14 cellular contexts compared by ENCODE assay signal in genomic region chr19:7618366-7618765, GRCh38. TPM values are rescaled to one million over a fixed set of nuclear protein-coding genes. Genes with fewer than 3 reads are reported as not detected.
DNase-seq lines count a peak whose midpoint lies in the region; ATAC-seq, FAIRE-seq and TF ChIP-seq lines count a peak whose summit lies in the region.
"Had no signal": no experiment of that assay in that cellular context is flagged by ENCODE, and none has a peak within 500 bp of the region (broad histone marks: within the 10 kb centered on the region; RNA-seq: fewer than 3 reads in every experiment).

No MANE protein-coding gene starts in this region.

- H3K9me3 Mint-ChIP-seq in MCF 10A (ENCODE audit: unreplicated experiment), result no peaks in the 10 kb centered on the region

- FAIRE-seq in K562 (lab: Jason Lieb, UNC), result no peak

- H3K4me1 ChIP-seq in mammary epithelial cell (ENCODE audit: insufficient read depth, low read length) (no peaks in the 10 kb centered on the region), K562 (replicated peaks in 1 of 2; ENCODE audit: control insufficient read depth in 2 of 2, insufficient read depth in 2 of 2, low read length in 2 of 2) (peaks cover 2 to 59% of the 10 kb centered on the region in 2 experiments; a peak in 4 of 5 replicates), lower lobe of right lung (peaks cover 25% of the 10 kb centered on the region), upper lobe of left lung (peaks cover 10 to 39% (median 32%) of the 10 kb centered on the region in 4 donors), uterus (no peaks in the 10 kb centered on the region)

- peak in 1 of 2 experiments; percentile 25; a peak in 2 of 4 replicates for TF ChIP-seq RAD21 in K562 (CRISPR knock-in tag; conservative IDR thresholded peaks at IDR 0.05 in 1 of 2, IDR thresholded peaks at IDR 0.05 in 1 of 2)

- WGBS in mammary epithelial cell (ENCODE audit: low coverage, missing lambda C conversion rate), result 41% methylated on average over 3 of the region's 4 CpGs
- 31% methylated on average over 4 of the region's 4 CpGs for WGBS in K562 (ENCODE audit: insufficient coverage, low coverage, missing lambda C conversion rate)
- 62 to 73% methylated on average over 4 of the region's 4 CpGs for WGBS in upper lobe of left lung, 2 donors

- H3K27ac ChIP-seq in mammary epithelial cell (ENCODE audit: insufficient read depth, low read depth, low read length) (no peak overlapping the region), K562 (ENCODE audit: extremely low read depth, low read depth, low read length) (no peak overlapping the region), lower lobe of right lung (peak overlapping the region; percentile 85), upper lobe of left lung (peak overlapping the region; percentile 80 to 94 (median 86)), uterus (no peak overlapping the region)

- no peak for TF ChIP-seq POLR2A in K562 (conservative IDR thresholded peaks at IDR 0.05)
- TF ChIP-seq POLR2A in upper lobe of left lung (IDR thresholded peaks at IDR 0.05), result no peak
- TF ChIP-seq POLR2A in uterus (IDR thresholded peaks at IDR 0.05), result no peak

- dilution Hi-C loops in mammary epithelial cell (cut with HindIII; ENCODE audit: low sequenced_read_pairs), result loop anchor here (5.0 kb wide), 1 partner anchor 79 kb away; no protein-coding TSS in a partner anchor

- H4K20me1 ChIP-seq in mammary epithelial cell (ENCODE audit: insufficient read depth, low read length) (no peaks in the 10 kb centered on the region), K562 (replicated peaks; ENCODE audit: control insufficient read depth, insufficient read depth, low read length) (0 out of 2 replicates have a peak, but pooled peaks cover 3% of the 10 kb centered on the region)

- H3K4me3 Mint-ChIP-seq in MCF 10A (ENCODE audit: unreplicated experiment), result no peak overlapping the region
- H3K4me3 Mint-ChIP-seq: activated CD8-positive, alpha-beta T cell treated with anti-CD3 and anti-CD28 coated beads, Interleukin-2, amount 10 ng/mL, durations not matched to agents 7 days and 5 days had no signal

- BruUV-seq in MCF 10A (replicated peaks; lab: Mats Ljungman, UMichigan) (no TSS peak), mammary epithelial cell (replicated peaks; lab: Mats Ljungman, UMichigan) (no TSS peak), K562 (replicated peaks; lab: Mats Ljungman, UMichigan) (no TSS peak)

- no peaks in the 10 kb centered on the region for H3K27me3 Mint-ChIP-seq in MCF 10A (ENCODE audit: insufficient read depth, unreplicated experiment)

- peaks cover 7% of the 10 kb centered on the region for H3K36me3 ChIP-seq in mammary epithelial cell (ENCODE audit: insufficient read depth, low read length)
- H3K36me3 ChIP-seq in K562 (ENCODE audit: control insufficient read depth, insufficient read depth, low read length), result peaks cover 43% of the 10 kb centered on the region; the same call in 2 of the 3 replicates
- peaks cover 61% of the 10 kb centered on the region for H3K36me3 ChIP-seq in lower lobe of right lung
- H3K36me3 ChIP-seq in upper lobe of left lung, result peaks cover 20 to 68% (median 48%) of the 10 kb centered on the region in 4 donors
- H3K36me3 ChIP-seq in uterus, result no peaks in the 10 kb centered on the region

- peak overlapping the region; percentile 86 for H3K27ac Mint-ChIP-seq in MCF 10A (ENCODE audit: low read depth, unreplicated experiment)
- H3K27ac Mint-ChIP-seq: activated CD8-positive, alpha-beta T cell treated with anti-CD3 and anti-CD28 coated beads, Interleukin-2, amount 10 ng/mL, durations not matched to agents 7 days and 5 days had no signal

- H3K79me2 ChIP-seq in mammary epithelial cell (ENCODE audit: insufficient read depth, low read length) (no peaks in the 10 kb centered on the region), K562 (ENCODE audit: control insufficient read depth, insufficient read depth, low read length) (no peaks in the 10 kb centered on the region)

- ATAC-seq in K562 (peak; percentile 42), lower lobe of right lung (peak in 1 of 2 donors; percentile 1), upper lobe of left lung (ENCODE audit: low FRiP score in 2 of 2) (no peak)
- ATAC-seq: activated CD8-positive, alpha-beta T cell treated with anti-CD3 and anti-CD28 coated beads, Interleukin-2, amount 10 ng/mL, durations not matched to agents 7 days and 5 days had no signal

- H2AFZ ChIP-seq in mammary epithelial cell (ENCODE audit: low read depth, low read length) (no peak overlapping the region), K562 (ENCODE audit: low read depth, low read length) (no peak overlapping the region)

- H3K4me1 Mint-ChIP-seq in MCF 10A (ENCODE audit: insufficient read depth, unreplicated experiment), result peaks cover 15% of the 10 kb centered on the region

- intact Hi-C loops in MCF 10A (cut with micrococcal nuclease) (no loop called here), mammary epithelial cell (cut with micrococcal nuclease) (no loop called here), K562 (cut with micrococcal nuclease) (no loop called here), lower lobe of right lung (cut with DNase I) (no loop called here), uterus (cut with DNase I; ENCODE audit: low total_unique reads) (no loop called here)

- H3K4me2 ChIP-seq in mammary epithelial cell (ENCODE audit: insufficient read depth, low read depth, low read length) (no peak overlapping the region), K562 (ENCODE audit: insufficient read depth, low read length) (no peak overlapping the region)

- POLR2A ChIA-PET in MCF 10A (lab: Yijun Ruan, JAX), result interaction anchor here (0.7 to 3.9 kb wide), 9 partner anchors 11 to 264 kb away, joined by 3 to 41 read pairs (median 5); partner anchors contain the start of genes PET100 and XAB2
- POLR2A ChIA-PET in K562 (lab: Yijun Ruan, JAX), result interaction anchor here (1.4 to 2.7 kb wide), 3 partner anchors 8 to 11 kb away, joined by 4 to 22 read pairs (median 5); partner anchors contain the start of genes PET100 and XAB2

- TF ChIP-seq CTCF in MCF 10A (IDR thresholded peaks at IDR 0.05; ENCODE audit: unreplicated experiment) (no peak), mammary epithelial cell (conservative IDR thresholded peaks at IDR 0.05 in 1 of 2, IDR thresholded peaks at IDR 0.05 in 1 of 2; ENCODE audit: extremely low read depth in 1 of 2, insufficient read depth in 1 of 2, low read depth in 1 of 2, low read length in 2 of 2) (no peak), K562 (IDR thresholded peaks at IDR 0.05 in 2 of 3, conservative IDR thresholded peaks at IDR 0.05 in 1 of 3; ENCODE audit: insufficient read depth in 2 of 3, low read depth in 1 of 3, low read length in 3 of 3) (no peak), lower lobe of right lung (IDR thresholded peaks at IDR 0.05) (no peak), upper lobe of left lung (IDR thresholded peaks at IDR 0.05) (no peak), uterus (IDR thresholded peaks at IDR 0.05) (no peak), GM20000 (IDR thresholded peaks at IDR 0.05; ENCODE audit: extremely low read depth, missing control alignments) (no peak)

- peaks cover 65% of the 10 kb centered on the region for H3K36me3 Mint-ChIP-seq in MCF 10A (ENCODE audit: insufficient read depth, unreplicated experiment)

- no peak for TF ChIP-seq EP300 in K562 (IDR thresholded peaks at IDR 0.05; ENCODE audit: low read length)
- TF ChIP-seq EP300 in upper lobe of left lung (IDR thresholded peaks at IDR 0.05), result no peak

- H3K27me3 ChIP-seq in mammary epithelial cell (ENCODE audit: insufficient read depth, low read length) (no peaks in the 10 kb centered on the region), K562 (ENCODE audit: control insufficient read depth in 2 of 2, insufficient read depth in 2 of 2, low read length in 2 of 2) (peaks cover 0 to 6% of the 10 kb centered on the region in 2 experiments; a peak in 1 of 5 replicates), lower lobe of right lung (ENCODE audit: low read depth) (no peaks in the 10 kb centered on the region), upper lobe of left lung (no peaks in the 10 kb centered on the region), uterus (no peaks in the 10 kb centered on the region)
- H3K27me3 ChIP-seq: heart left ventricle had no signal

- no peak overlapping the region for H3K4me3 ChIP-seq in mammary epithelial cell (replicated peaks in 1 of 3; ENCODE audit: insufficient read depth in 1 of 3, low read depth in 2 of 3, low read length in 3 of 3)
- H3K4me3 ChIP-seq in K562, result no peak overlapping the region
- no peak overlapping the region for H3K4me3 ChIP-seq in lower lobe of right lung
- H3K4me3 ChIP-seq in upper lobe of left lung, result no peak overlapping the region
- no peak overlapping the region for H3K4me3 ChIP-seq in uterus
- H3K4me3 ChIP-seq: heart left ventricle had no signal

- no peak overlapping the region for H3K9ac ChIP-seq in mammary epithelial cell (ENCODE audit: insufficient read depth, low read length)
- H3K9ac ChIP-seq in K562 (ENCODE audit: insufficient read depth in 1 of 2, low read depth in 2 of 2, low read length in 2 of 2), result peak overlapping the region in 1 of 2 experiments; percentile 86; a peak in 2 of 4 replicates

- in situ Hi-C loops in mammary epithelial cell (cut with MboI; ENCODE audit: low sequenced_read_pairs in 2 of 2), result no loop called here
- in situ Hi-C loops in K562 (cut with MboI), result no loop called here

- H3K9me1 ChIP-seq in K562 (ENCODE audit: control insufficient read depth, insufficient read depth, low read length), result no peaks in the 10 kb centered on the region

- CTCF ChIA-PET in MCF 10A (lab: Yijun Ruan, JAX), result interaction anchor here (0.6 to 2.4 kb wide), 3 partner anchors 12 to 52 kb away, joined by 3 to 13 read pairs (median 4); partner anchors contain the start of gene PET100
- CTCF ChIA-PET in mammary epithelial cell (lab: Charles Lee; ENCODE audit: low non-redundant PET), result no interaction called here
- CTCF ChIA-PET in K562 (lab: Yijun Ruan, JAX; ENCODE audit: low intra/inter-chr PET ratio), result no interaction called here

- peak; percentile 62 for DNase-seq in MCF 10A (ENCODE audit: unreplicated experiment)
- DNase-seq in mammary epithelial cell, result no peak
- DNase-seq in K562 (ENCODE audit: extremely low read depth in 1 of 4, low spot score in 3 of 4), result peak in 2 of 4 experiments; percentile 38 to 48
- no peak for DNase-seq in lower lobe of right lung
- DNase-seq in upper lobe of left lung, result peak in 1 of 2 donors; percentile 55
- DNase-seq in uterus, result no peak
- no peak for DNase-seq in GM20000 (ENCODE audit: low spot score)
- no peak for DNase-seq in activated effector memory CD4-positive, alpha-beta T cell treated with anti-CD3 and anti-CD28 coated beads, Interleukin-2, amount 50 U/mL, for 16 hours
- DNase-seq: activated CD8-positive, alpha-beta T cell treated with anti-CD3 and anti-CD28 coated beads, Interleukin-2, amount 10 ng/mL, durations not matched to agents 7 days and 5 days; NCI-H526 treated with DMSO at 0.1 percent for 48 hours had no signal

- H3K9me3 ChIP-seq in mammary epithelial cell (replicated peaks; ENCODE audit: insufficient read depth, low read length), result no peaks in the 10 kb centered on the region
- no peaks in the 10 kb centered on the region for H3K9me3 ChIP-seq in K562 (replicated peaks; ENCODE audit: control insufficient read depth, insufficient read depth, low read depth, low read length)
- H3K9me3 ChIP-seq in lower lobe of right lung, result no peaks in the 10 kb centered on the region
- H3K9me3 ChIP-seq in upper lobe of left lung, result no peaks in the 10 kb centered on the region
- H3K9me3 ChIP-seq in uterus, result no peaks in the 10 kb centered on the region
- H3K9me3 ChIP-seq: heart left ventricle had no signal

RNA-seq across cellular contexts. Expression of gene XAB2, which starts 11.0 kb away (rescaled TPM):
- total RNA-seq in MCF 10A (2022) (28.7 and 29.4 TPM in 2 replicates), mammary epithelial cell (10 to 100 TPM; 31.3 to 31.6 TPM), K562 (2014; rRNA removed) (43.7 and 54.6 TPM in 2 replicates), K562 (2014; rRNA removed; fragmentation: Illumina TruSeq; extraction: Trizol) (5.6 and 7.6 TPM in 2 replicates), K562 (2015; rRNA removed; fragmentation: Illumina TruSeq; extraction: Trizol) (22.0 and 24.3 TPM in 2 replicates), K562 (2021) (58.3 and 58.7 TPM in 2 replicates), lower lobe of right lung (42.0 TPM), upper lobe of left lung (10 to 100 TPM; 35.7 to 81.7 (median 51.4) TPM), uterus (10 to 100 TPM in 3 of 4 donors, 1 to 10 TPM in 1; 10.0 to 41.7 (median 32.2) TPM)
- polyA plus RNA-seq in mammary epithelial cell (31.9 TPM), K562 (2011; rRNA removed) (19.1 and 36.3 TPM in 2 replicates), K562 (2014; fragmentation: Illumina TruSeq; extraction: Trizol) (20.0 and 33.9 TPM in 2 replicates), K562 (2014; fragmentation: Nextera tagmentation; extraction: Ambion mirVana) (under 1 TPM; 0.21 to 0.71 TPM), K562 (2014; rRNA removed) (36.7 and 38.4 TPM in 2 replicates)
- polyA minus RNA-seq in mammary epithelial cell, result 39.0 TPM
- total RNA-seq in K562 (2011; cell fraction: chromatin; rRNA removed; ENCODE audit: low replicate concordance), result 26.2 and 87.7 TPM in 2 replicates
- 82.9 and 84.2 TPM in 2 replicates for total RNA-seq in K562 (2011; cell fraction: nucleolus; rRNA removed)
- total RNA-seq in K562 (2011; cell fraction: nucleoplasm; rRNA removed), result 36.0 and 40.3 TPM in 2 replicates
- polyA plus RNA-seq in K562 (2011; cell fraction: cytosol; rRNA removed), result 34.9 and 73.2 TPM in 2 replicates
- 90.6 and 116 TPM in 2 replicates for polyA plus RNA-seq in K562 (2011; cell fraction: nucleus; rRNA removed)
- polyA plus RNA-seq in K562 (2012), result 39.7 and 58.7 TPM in 2 replicates
- polyA minus RNA-seq in K562 (2011; rRNA and poly(A)+ RNA removed), result 19.3 and 29.5 TPM in 2 replicates
- 50.8 and 65.5 TPM in 2 replicates for polyA minus RNA-seq in K562 (2011; cell fraction: cytosol; rRNA and poly(A)+ RNA removed)
- 26.3 and 36.9 TPM in 2 replicates for polyA minus RNA-seq in K562 (2011; cell fraction: nucleus; rRNA and poly(A)+ RNA removed)

RNA-seq across cellular contexts. Expression of gene PET100, which starts 11.2 kb away (rescaled TPM):
- total RNA-seq in MCF 10A (2022), result 53.9 and 101 TPM in 2 replicates
- 10 to 100 TPM in 1 of 2 donors, 1 to 10 TPM in 1; 2.2 to 64.8 TPM for total RNA-seq in mammary epithelial cell
- polyA plus RNA-seq in mammary epithelial cell, result 24.2 TPM
- not detected for polyA minus RNA-seq in mammary epithelial cell
- 38.1 and 46.0 TPM in 2 replicates for total RNA-seq in K562 (2011; cell fraction: chromatin; rRNA removed; ENCODE audit: low replicate concordance)
- 31.5 and 34.5 TPM in 2 replicates for total RNA-seq in K562 (2011; cell fraction: nucleolus; rRNA removed)
- total RNA-seq in K562 (2011; cell fraction: nucleoplasm; rRNA removed), result 43.6 and 52.8 TPM in 2 replicates
- 59.9 and 62.3 TPM in 2 replicates for total RNA-seq in K562 (2014; rRNA removed)
- total RNA-seq in K562 (2014; rRNA removed; fragmentation: Illumina TruSeq; extraction: Trizol), result 116 and 120 TPM in 2 replicates
- 82.1 and 93.7 TPM in 2 replicates for total RNA-seq in K562 (2015; rRNA removed; fragmentation: Illumina TruSeq; extraction: Trizol)
- total RNA-seq in K562 (2021), result 147 and 160 TPM in 2 replicates
- polyA plus RNA-seq in K562 (2011; rRNA removed), result 51.1 and 72.3 TPM in 2 replicates
- polyA plus RNA-seq in K562 (2011; cell fraction: cytosol; rRNA removed), result 21.3 and 27.3 TPM in 2 replicates
- 33.8 and 34.8 TPM in 2 replicates for polyA plus RNA-seq in K562 (2011; cell fraction: nucleus; rRNA removed)
- polyA plus RNA-seq in K562 (2012), result 68.4 and 184 TPM in 2 replicates
- 77.2 and 79.8 TPM in 2 replicates for polyA plus RNA-seq in K562 (2014; fragmentation: Illumina TruSeq; extraction: Trizol)
- polyA plus RNA-seq in K562 (2014; fragmentation: Nextera tagmentation; extraction: Ambion mirVana), result 100 to 1,000 TPM; 322 to 351 TPM
- 98.3 and 111 TPM in 2 replicates for polyA plus RNA-seq in K562 (2014; rRNA removed)
- polyA minus RNA-seq in K562 (2011; rRNA and poly(A)+ RNA removed), result 14.1 and 14.8 TPM in 2 replicates
- 8.8 and 9.0 TPM in 2 replicates for polyA minus RNA-seq in K562 (2011; cell fraction: cytosol; rRNA and poly(A)+ RNA removed)
- polyA minus RNA-seq in K562 (2011; cell fraction: nucleus; rRNA and poly(A)+ RNA removed), result 4.7 and 15.7 TPM in 2 replicates
- 82.6 TPM for total RNA-seq in lower lobe of right lung
- total RNA-seq in upper lobe of left lung, result 100 to 1,000 TPM in 2 of 6 donors, 10 to 100 TPM in 4; 21.3 to 133 (median 71.3) TPM
- 10 to 100 TPM in 1 of 4 donors, 1 to 10 TPM in 2, not detected in 1; 5.9 to 59.9 (median 6.5) TPM for total RNA-seq in uterus

RNA-seq across cellular contexts. Expression of gene PCP2, which starts 15.2 kb away (rescaled TPM):
- total RNA-seq in MCF 10A (2022), result not detected in 2 replicates
- under 1 TPM in 1 of 2 donors, not detected in 1; 0.66 TPM for total RNA-seq in mammary epithelial cell
- polyA plus RNA-seq in mammary epithelial cell, result not detected
- not detected for polyA minus RNA-seq in mammary epithelial cell
- total RNA-seq in K562 (2011; cell fraction: chromatin; rRNA removed; ENCODE audit: low replicate concordance), result 1.8 TPM in 1 of 2 replicates, not detected in the other
- total RNA-seq in K562 (2011; cell fraction: nucleolus; rRNA removed), result 0.53 and 1.2 TPM in 2 replicates
- 0.59 and 1.8 TPM in 2 replicates for total RNA-seq in K562 (2011; cell fraction: nucleoplasm; rRNA removed)
- 0.73 and 1.5 TPM in 2 replicates for total RNA-seq in K562 (2014; rRNA removed)
- total RNA-seq in K562 (2014; rRNA removed; fragmentation: Illumina TruSeq; extraction: Trizol), result 0.25 TPM in 1 of 2 replicates, not detected in the other
- 0.23 TPM in 1 of 2 replicates, not detected in the other for total RNA-seq in K562 (2015; rRNA removed; fragmentation: Illumina TruSeq; extraction: Trizol)
- 0.96 and 1.3 TPM in 2 replicates for total RNA-seq in K562 (2021)
- polyA plus RNA-seq in K562 (2011; rRNA removed), result 0.17 and 0.47 TPM in 2 replicates
- polyA plus RNA-seq in K562 (2011; cell fraction: cytosol; rRNA removed), result 0.49 and 0.79 TPM in 2 replicates
- polyA plus RNA-seq in K562 (2011; cell fraction: nucleus; rRNA removed), result 2.3 and 6.4 TPM in 2 replicates
- 1.7 and 3.8 TPM in 2 replicates for polyA plus RNA-seq in K562 (2012)
- 0.90 TPM in 1 of 2 replicates, not detected in the other for polyA plus RNA-seq in K562 (2014; fragmentation: Illumina TruSeq; extraction: Trizol)
- under 1 TPM in 1 of 2 experiments, not detected in 1; 0.22 TPM for polyA plus RNA-seq in K562 (2014; fragmentation: Nextera tagmentation; extraction: Ambion mirVana)
- 1.3 and 1.6 TPM in 2 replicates for polyA plus RNA-seq in K562 (2014; rRNA removed)
- not detected in 2 replicates for polyA minus RNA-seq in K562 (2011; rRNA and poly(A)+ RNA removed)
- polyA minus RNA-seq in K562 (2011; cell fraction: cytosol; rRNA and poly(A)+ RNA removed), result not detected in 2 replicates
- polyA minus RNA-seq in K562 (2011; cell fraction: nucleus; rRNA and poly(A)+ RNA removed), result not detected in 2 replicates
- 3.5 TPM for total RNA-seq in lower lobe of right lung
- total RNA-seq in upper lobe of left lung, result 10 to 100 TPM in 1 of 6 donors, 1 to 10 TPM in 4, not detected in 1; 2.3 to 21.0 (median 3.3) TPM
- not detected for total RNA-seq in uterus
- total RNA-seq: M059J, right cardiac atrium, urinary bladder had no signal

RNA-seq across cellular contexts. Expression of gene STXBP2, which starts 18.5 kb away (rescaled TPM):
- 94.4 and 102 TPM in 2 replicates for total RNA-seq in MCF 10A (2022)
- 10 to 100 TPM; 34.3 to 82.0 TPM for total RNA-seq in mammary epithelial cell
- polyA plus RNA-seq in mammary epithelial cell, result 78.1 TPM
- 108 TPM for polyA minus RNA-seq in mammary epithelial cell
- 1,097 and 1,923 TPM in 2 replicates for total RNA-seq in K562 (2011; cell fraction: chromatin; rRNA removed; ENCODE audit: low replicate concordance)
- total RNA-seq in K562 (2011; cell fraction: nucleolus; rRNA removed), result 928 and 1,024 TPM in 2 replicates
- total RNA-seq in K562 (2011; cell fraction: nucleoplasm; rRNA removed), result 1,126 and 1,380 TPM in 2 replicates
- 79.9 and 96.0 TPM in 2 replicates for total RNA-seq in K562 (2014; rRNA removed)
- 29.8 and 31.6 TPM in 2 replicates for total RNA-seq in K562 (2014; rRNA removed; fragmentation: Illumina TruSeq; extraction: Trizol)
- 37.6 and 38.4 TPM in 2 replicates for total RNA-seq in K562 (2015; rRNA removed; fragmentation: Illumina TruSeq; extraction: Trizol)
- 136 and 163 TPM in 2 replicates for total RNA-seq in K562 (2021)
- polyA plus RNA-seq in K562 (2011; rRNA removed), result 141 and 157 TPM in 2 replicates
- polyA plus RNA-seq in K562 (2011; cell fraction: cytosol; rRNA removed), result 143 and 228 TPM in 2 replicates
- polyA plus RNA-seq in K562 (2011; cell fraction: nucleus; rRNA removed), result 689 and 874 TPM in 2 replicates
- polyA plus RNA-seq in K562 (2012), result 178 and 291 TPM in 2 replicates
- polyA plus RNA-seq in K562 (2014; fragmentation: Illumina TruSeq; extraction: Trizol), result 71.3 and 102 TPM in 2 replicates
- 1 to 10 TPM; 2.5 to 9.1 TPM for polyA plus RNA-seq in K562 (2014; fragmentation: Nextera tagmentation; extraction: Ambion mirVana)
- 142 and 145 TPM in 2 replicates for polyA plus RNA-seq in K562 (2014; rRNA removed)
- polyA minus RNA-seq in K562 (2011; rRNA and poly(A)+ RNA removed), result 674 and 952 TPM in 2 replicates
- polyA minus RNA-seq in K562 (2011; cell fraction: cytosol; rRNA and poly(A)+ RNA removed), result 134 and 138 TPM in 2 replicates
- polyA minus RNA-seq in K562 (2011; cell fraction: nucleus; rRNA and poly(A)+ RNA removed), result 244 and 299 TPM in 2 replicates
- total RNA-seq in lower lobe of right lung, result 200 TPM
- 100 to 1,000 TPM; 111 to 562 (median 249) TPM for total RNA-seq in upper lobe of left lung
- 10 to 100 TPM in 1 of 4 donors, 1 to 10 TPM in 2, not detected in 1; 2.4 to 10.3 (median 8.2) TPM for total RNA-seq in uterus

RNA-seq across cellular contexts. Expression of gene CAMSAP3, which starts 22.7 kb away (rescaled TPM):
- total RNA-seq in MCF 10A (2022) (6.7 and 9.1 TPM in 2 replicates), mammary epithelial cell (1 to 10 TPM; 3.8 to 10.0 TPM), K562 (2014; rRNA removed) (0.18 and 0.24 TPM in 2 replicates), K562 (2014; rRNA removed; fragmentation: Illumina TruSeq; extraction: Trizol) (0.25 TPM in 1 of 2 replicates, not detected in the other), K562 (2015; rRNA removed; fragmentation: Illumina TruSeq; extraction: Trizol) (0.07 and 0.23 TPM in 2 replicates), K562 (2021) (0.67 and 0.89 TPM in 2 replicates), lower lobe of right lung (25.6 TPM), upper lobe of left lung (10 to 100 TPM; 12.2 to 63.9 (median 31.2) TPM), uterus (1 to 10 TPM in 1 of 4 donors, under 1 TPM in 3; 0.26 to 3.5 (median 0.47) TPM)
- polyA plus RNA-seq in mammary epithelial cell (5.4 TPM), K562 (2011; rRNA removed) (0.25 and 0.64 TPM in 2 replicates), K562 (2014; fragmentation: Illumina TruSeq; extraction: Trizol) (0.30 TPM in 2 replicates), K562 (2014; fragmentation: Nextera tagmentation; extraction: Ambion mirVana) (under 1 TPM in 1 of 2 experiments, not detected in 1; 0.01 TPM), K562 (2014; rRNA removed) (0.17 and 0.18 TPM in 2 replicates)
- polyA minus RNA-seq in mammary epithelial cell, result 0.52 TPM
- 0.56 and 3.9 TPM in 2 replicates for total RNA-seq in K562 (2011; cell fraction: chromatin; rRNA removed; ENCODE audit: low replicate concordance)
- total RNA-seq in K562 (2011; cell fraction: nucleolus; rRNA removed), result 0.92 and 3.5 TPM in 2 replicates
- total RNA-seq in K562 (2011; cell fraction: nucleoplasm; rRNA removed), result 0.99 and 1.2 TPM in 2 replicates
- 0.40 and 0.49 TPM in 2 replicates for polyA plus RNA-seq in K562 (2011; cell fraction: cytosol; rRNA removed)
- 2.3 and 2.5 TPM in 2 replicates for polyA plus RNA-seq in K562 (2011; cell fraction: nucleus; rRNA removed)
- polyA plus RNA-seq in K562 (2012), result 0.65 and 2.6 TPM in 2 replicates
- 0.06 and 0.07 TPM in 2 replicates for polyA minus RNA-seq in K562 (2011; rRNA and poly(A)+ RNA removed)
- polyA minus RNA-seq in K562 (2011; cell fraction: cytosol; rRNA and poly(A)+ RNA removed), result 0.38 and 1.0 TPM in 2 replicates
- 0.54 and 1.8 TPM in 2 replicates for polyA minus RNA-seq in K562 (2011; cell fraction: nucleus; rRNA and poly(A)+ RNA removed)

Comparison
In these comparisons a context has a peak if more than half of its experiments do, and no peak if none do; other contexts are left out.
1. H3K27ac ChIP-seq: peak in lower lobe of right lung (single experiment) and upper lobe of left lung (4 of 4); none in mammary epithelial cell (single experiment), K562 (single experiment) and uterus (0 of 2).